In the genomic region with DNA sequence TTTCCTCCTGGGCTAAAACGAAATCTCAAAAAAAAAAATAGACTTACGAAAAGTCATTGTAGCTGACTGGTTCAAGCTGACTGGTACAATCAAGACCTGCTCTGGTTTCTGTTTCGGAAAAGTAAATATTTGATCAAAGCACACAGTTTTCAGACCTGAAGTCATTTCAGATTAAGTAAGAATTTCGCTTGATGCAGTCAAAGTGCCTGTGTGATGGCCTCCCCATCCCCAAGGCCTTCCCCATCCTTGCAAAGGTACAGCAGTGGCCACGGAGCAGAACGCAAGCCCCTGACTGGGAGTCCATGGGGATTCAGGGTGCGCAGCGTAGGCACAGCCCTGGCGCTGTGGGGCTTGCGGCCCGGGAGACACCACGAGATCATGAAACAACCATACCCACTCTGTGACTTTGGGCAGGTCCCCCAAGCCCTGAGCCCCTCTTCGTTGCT, we compare ENCODE assay signal across 13 cellular contexts. TPM values are rescaled to one million over a fixed set of nuclear protein-coding genes. Genes with fewer than 3 reads are reported as not detected.
DNase-seq lines count a peak whose midpoint lies in the region; ATAC-seq and TF ChIP-seq lines count a peak whose summit lies in the region.
"Had no signal": no experiment of that assay in that cellular context is flagged by ENCODE, and none has a peak within 500 bp of the region (broad histone marks: within the 10 kb centered on the region; RNA-seq: fewer than 3 reads in every experiment).

No MANE protein-coding gene starts in this region.

- no peaks in the 10 kb centered on the region for H3K36me3 ChIP-seq in CD8-positive, alpha-beta T cell (ENCODE audit: insufficient read depth, low read length)
- H3K36me3 ChIP-seq in adipocyte (ENCODE audit: control insufficient read depth, insufficient read depth, low read length, severe bottlenecking), result no peaks in the 10 kb centered on the region
- no peaks in the 10 kb centered on the region for H3K36me3 ChIP-seq in effector memory CD4-positive, alpha-beta T cell (ENCODE audit: control insufficient read depth, insufficient read depth, low read length)

- WGBS in lower leg skin, 2 donors, result 80% methylated on average over 9 to 13 of the region's 13 CpGs

- no peak for TF ChIP-seq POLR2A in lower leg skin (IDR thresholded peaks at IDR 0.05)

- no peak overlapping the region for H3K4me3 ChIP-seq in CD8-positive, alpha-beta T cell (ENCODE audit: low read depth, low read length)
- H3K4me3 ChIP-seq in adipocyte (ENCODE audit: low read length) (peak overlapping the region; percentile 40), lower leg skin (ENCODE audit: low read depth, poor library complexity, severe bottlenecking) (no peak overlapping the region)
- no peak overlapping the region for H3K4me3 ChIP-seq in effector memory CD4-positive, alpha-beta T cell (ENCODE audit: insufficient read depth, low read depth, low read length, poor library complexity, severe bottlenecking)

- peak overlapping the region; percentile 88 for H3K4me3 Mint-ChIP-seq in CD8-positive, alpha-beta T cell
- peak overlapping the region in 5 of 8 donors; percentile 8 to 58 (median 47) for H3K4me3 Mint-ChIP-seq in naive B cell

- H3K36me3 Mint-ChIP-seq in CD8-positive, alpha-beta T cell, result no peaks in the 10 kb centered on the region
- no peaks in the 10 kb centered on the region for H3K36me3 Mint-ChIP-seq in naive B cell

- CTCF ChIA-PET in CD8-positive, alpha-beta T cell (lab: Charles Lee), result interaction anchor here (1.7 kb wide), 1 partner anchor 325 kb away, joined by 4 read pairs; no protein-coding TSS in a partner anchor

- peaks cover 12% of the 10 kb centered on the region for H3K4me1 ChIP-seq in CD8-positive, alpha-beta T cell (ENCODE audit: insufficient read depth, low read length)
- peaks cover 26% of the 10 kb centered on the region for H3K4me1 ChIP-seq in adipocyte (ENCODE audit: control insufficient read depth, insufficient read depth, low read length)
- no peaks in the 10 kb centered on the region for H3K4me1 ChIP-seq in effector memory CD4-positive, alpha-beta T cell (ENCODE audit: control insufficient read depth, insufficient read depth, low read length, poor library complexity, severe bottlenecking)

- no peak overlapping the region for H3K27ac ChIP-seq in CD8-positive, alpha-beta T cell (ENCODE audit: low read depth, low read length)
- no peak overlapping the region for H3K27ac ChIP-seq in effector memory CD4-positive, alpha-beta T cell (ENCODE audit: insufficient read depth, low read length, poor library complexity, severe bottlenecking)
- H3K27ac ChIP-seq: foreskin keratinocyte had no signal

- peak; percentile 53 for ATAC-seq in CD8-positive, alpha-beta T cell
- ATAC-seq in GM21619 (IDR thresholded peaks at IDR 0.05; ENCODE audit: unreplicated experiment), result peak; percentile 53
- ATAC-seq in naive B cell (ENCODE audit: low read depth in 2 of 2), result no peak
- no peak for ATAC-seq in GM18517 (IDR thresholded peaks at IDR 0.05; ENCODE audit: unreplicated experiment)
- ATAC-seq: HCT116 had no signal

- POLR2A ChIA-PET in CD8-positive, alpha-beta T cell (lab: Charles Lee), result interaction anchor here (0.6 kb wide), 1 partner anchor 50 kb away, joined by 3 read pairs; no protein-coding TSS in a partner anchor

- H3K9me3 ChIP-seq in CD8-positive, alpha-beta T cell (ENCODE audit: low read length), result no peaks in the 10 kb centered on the region
- no peaks in the 10 kb centered on the region for H3K9me3 ChIP-seq in adipocyte (ENCODE audit: control insufficient read depth, low read length)
- no peaks in the 10 kb centered on the region for H3K9me3 ChIP-seq in effector memory CD4-positive, alpha-beta T cell (ENCODE audit: control insufficient read depth, low read length)
- H3K9me3 ChIP-seq: SK-N-SH had no signal

- TF ChIP-seq CTCF in CD8-positive, alpha-beta T cell (IDR thresholded peaks at IDR 0.05), result no peak
- TF ChIP-seq CTCF in lower leg skin (IDR thresholded peaks at IDR 0.05), result no peak

- no peaks in the 10 kb centered on the region for H3K9me3 Mint-ChIP-seq in CD8-positive, alpha-beta T cell
- no peaks in the 10 kb centered on the region for H3K9me3 Mint-ChIP-seq in naive B cell

- intact Hi-C loops in CD8-positive, alpha-beta T cell (cut with DNase I, micrococcal nuclease), result no loop called here
- intact Hi-C loops in lower leg skin (cut with DNase I; ENCODE audit: low total_unique reads), result no loop called here

- no peaks in the 10 kb centered on the region for H3K27me3 Mint-ChIP-seq in CD8-positive, alpha-beta T cell (ENCODE audit: low read depth)
- no peaks in the 10 kb centered on the region for H3K27me3 Mint-ChIP-seq in naive B cell

- no peaks in the 10 kb centered on the region for H3K27me3 ChIP-seq in CD8-positive, alpha-beta T cell (ENCODE audit: insufficient read depth, low read length)
- H3K27me3 ChIP-seq in adipocyte (replicated peaks; ENCODE audit: control insufficient read depth, insufficient read depth, low read length), result no peaks in the 10 kb centered on the region
- no peaks in the 10 kb centered on the region for H3K27me3 ChIP-seq in effector memory CD4-positive, alpha-beta T cell (replicated peaks; ENCODE audit: control insufficient read depth, insufficient read depth, low read length, poor library complexity, severe bottlenecking)
- H3K27me3 ChIP-seq: foreskin keratinocyte had no signal

- H3K4me1 Mint-ChIP-seq in CD8-positive, alpha-beta T cell (ENCODE audit: low read depth), result peaks cover 37% of the 10 kb centered on the region
- peaks cover 32 to 56% (median 50%) of the 10 kb centered on the region in 3 donors for H3K4me1 Mint-ChIP-seq in naive B cell

- H3K27ac Mint-ChIP-seq in CD8-positive, alpha-beta T cell, result peak overlapping the region; percentile 97
- peak overlapping the region; percentile 30 to 89 (median 56) for H3K27ac Mint-ChIP-seq in naive B cell

- peak in 1 of 7 experiments; percentile 27 for DNase-seq in CD8-positive, alpha-beta T cell
- DNase-seq in adipocyte (ENCODE audit: low read depth), result no peak
- no peak for DNase-seq in naive B cell
- DNase-seq in hippocampal formation (lab: John Stamatoyannopoulos, UW), result no peak
- DNase-seq in lower leg skin (ENCODE audit: low spot score in 2 of 2), result no peak
- no peak for DNase-seq in effector memory CD4-positive, alpha-beta T cell
- DNase-seq: activated naive CD4-positive, alpha-beta T cell; GF-D8; SK-N-SH had no signal

- peak overlapping the region; percentile 49 for H3K9ac ChIP-seq in adipocyte (ENCODE audit: low read length)
- H3K9ac ChIP-seq: SK-N-SH had no signal

RNA-seq across cellular contexts. Expression of a gene that starts 29.2 kb away (rescaled TPM):
- under 1 TPM; 0.19 to 0.33 TPM for total RNA-seq in CD8-positive, alpha-beta T cell
- 10 to 100 TPM; 13.4 to 19.5 (median 17.0) TPM for polyA plus RNA-seq in naive B cell (ENCODE audit: low read depth in 6 of 6)
- total RNA-seq in lower leg skin, result 10 to 100 TPM; 17.6 to 29.8 (median 19.4) TPM

Comparison
In these comparisons a context has a peak if more than half of its experiments do, and no peak if none do; other contexts are left out.
1. ATAC-seq: peak in CD8-positive, alpha-beta T cell (single experiment) and GM21619 (single experiment); none in naive B cell (0 of 2) and GM18517 (single experiment).
2. RNA of a gene that starts 29.2 kb away (total RNA-seq): 17.6 to 29.8 TPM in lower leg skin; 0.19 to 0.33 TPM in CD8-positive, alpha-beta T cell; every median in the first group is over 10 times any median in the second.